14 cellular contexts compared by ENCODE assay signal in genomic region chr15:51133140-51133630, GRCh38. TPM values are rescaled to one million over a fixed set of nuclear protein-coding genes. Genes with fewer than 3 reads are reported as not detected.
DNase-seq lines count a peak whose midpoint lies in the region; ATAC-seq and TF ChIP-seq lines count a peak whose summit lies in the region.
"Had no signal": no experiment of that assay in that cellular context is flagged by ENCODE, and none has a peak within 500 bp of the region (broad histone marks: within the 10 kb centered on the region; RNA-seq: fewer than 3 reads in every experiment).

No MANE protein-coding gene starts in this region.

- H3K4me1 ChIP-seq in HCT116 (ENCODE audit: control insufficient read depth in 1 of 2, insufficient read depth in 2 of 2, low read length in 2 of 2) (peaks cover 0 to 11% of the 10 kb centered on the region in 2 experiments; a peak in 2 of 4 replicates), SK-N-SH (ENCODE audit: control insufficient read depth in 1 of 2, insufficient read depth in 2 of 2, low read depth in 1 of 2, low read length in 1 of 2) (peaks cover 3 to 4% of the 10 kb centered on the region in 2 experiments; a peak in 2 of 4 replicates), thoracic aorta (ENCODE audit: control insufficient read depth in 1 of 2, low read depth in 2 of 2) (peaks cover 17 to 19% of the 10 kb centered on the region in 2 donors), mesendoderm (ENCODE audit: control insufficient read depth, low read depth, low read length) (no peaks in the 10 kb centered on the region)
- H3K4me1 ChIP-seq: right atrium auricular region had no signal

- H2BK120ac ChIP-seq in mesendoderm (ENCODE audit: low read depth, low read length), result no peak overlapping the region

- POLR2A ChIA-PET in HCT116 (lab: Charles Lee), result no interaction called here
- POLR2A ChIA-PET in SK-N-SH (lab: Yijun Ruan, JAX), result no interaction called here

- H3K9me3 ChIP-seq in HCT116 (ENCODE audit: control insufficient read depth in 1 of 2, insufficient read depth in 1 of 2, low read depth in 1 of 2, low read length in 2 of 2) (no peaks in the 10 kb centered on the region), SK-N-SH (no peaks in the 10 kb centered on the region), thoracic aorta (no peaks in the 10 kb centered on the region)
- H3K9me3 ChIP-seq: right atrium auricular region had no signal

- H3K27ac ChIP-seq in HCT116 (ENCODE audit: low read depth, low read length), result no peak overlapping the region
- H3K27ac ChIP-seq in SK-N-SH (ENCODE audit: low read depth in 2 of 2, low read length in 1 of 2), result no peak overlapping the region
- peak overlapping the region; percentile 58 to 77 for H3K27ac ChIP-seq in thoracic aorta
- no peak overlapping the region for H3K27ac ChIP-seq in mesendoderm (ENCODE audit: low read depth, low read length)

- no peak for TF ChIP-seq EP300 in SK-N-SH (IDR thresholded peaks at IDR 0.05; ENCODE audit: borderline replicate concordance in 1 of 2, low read depth in 1 of 2, low read length in 1 of 2)

- no peak for TF ChIP-seq POLR2A in HCT116 (IDR thresholded peaks at IDR 0.05; ENCODE audit: borderline replicate concordance, extremely low read depth, insufficient read depth, insufficient read length)

- no peak overlapping the region for H3K4ac ChIP-seq in mesendoderm (ENCODE audit: low read depth, low read length)

- H3K4me3 ChIP-seq in HCT116 (replicated peaks in 1 of 2; ENCODE audit: low read depth in 1 of 2, low read length in 2 of 2) (no peak overlapping the region), SK-N-SH (ENCODE audit: low read depth in 2 of 2, low read length in 1 of 2) (peak overlapping the region in 1 of 2 experiments; percentile 47; a peak in 1 of 4 replicates), fibroblast of villous mesenchyme (ENCODE audit: low read depth, low read length) (no peak overlapping the region), thoracic aorta (peak overlapping the region; percentile 30), mesendoderm (ENCODE audit: low read length) (no peak overlapping the region)
- H3K4me3 ChIP-seq: K562, right atrium auricular region had no signal

- peaks cover 15% of the 10 kb centered on the region for H3F3A ChIP-seq in SK-N-SH (replicated peaks; ENCODE audit: insufficient read depth)

- peak; percentile 21; the same call in 1 of the 2 replicates for ATAC-seq in HCT116
- no peak for ATAC-seq in thoracic aorta (ENCODE audit: insufficient number of reproducible peaks, low FRiP score, low read depth)
- no peak for ATAC-seq in HG03521 (IDR thresholded peaks at IDR 0.05; ENCODE audit: unreplicated experiment)
- ATAC-seq in GM18907 (IDR thresholded peaks at IDR 0.05; ENCODE audit: unreplicated experiment), result no peak
- ATAC-seq: activated CD8-positive, alpha-beta memory T cell treated with anti-CD3 and anti-CD28 coated beads, Interleukin-2, amount 10 ng/mL, durations not matched to agents 7 days and 5 days had no signal

- no peak overlapping the region for H3K18ac ChIP-seq in mesendoderm (ENCODE audit: low read length)

- intact Hi-C loops in HCT116 (cut with micrococcal nuclease), result loop anchor here (1.0 kb wide), 1 partner anchor 248 kb away; no protein-coding TSS in a partner anchor

- no peak for TF ChIP-seq RAD21 in HCT116 (IDR thresholded peaks at IDR 0.05; ENCODE audit: low read depth)
- no peak for TF ChIP-seq RAD21 in SK-N-SH (IDR thresholded peaks at IDR 0.05; ENCODE audit: low read length)

- no peak overlapping the region for H3K56ac ChIP-seq in mesendoderm (ENCODE audit: low read length)

- no peak overlapping the region for H2AK5ac ChIP-seq in mesendoderm (ENCODE audit: low read length)

- H4K20me1 ChIP-seq in HCT116 (ENCODE audit: insufficient read depth), result peaks cover 3% of the 10 kb centered on the region; the same call in 1 of the 2 replicates
- no peaks in the 10 kb centered on the region for H4K20me1 ChIP-seq in SK-N-SH (ENCODE audit: insufficient read depth)

- H3K79me2 ChIP-seq in HCT116 (ENCODE audit: insufficient read depth, low read length), result no peaks in the 10 kb centered on the region
- no peaks in the 10 kb centered on the region for H3K79me2 ChIP-seq in SK-N-SH (ENCODE audit: insufficient read depth)
- no peaks in the 10 kb centered on the region for H3K79me2 ChIP-seq in mesendoderm (ENCODE audit: control insufficient read depth, insufficient read depth, low read length)

- H2AFZ ChIP-seq in HCT116 (ENCODE audit: low read depth, low read length, poor library complexity, severe bottlenecking) (no peak overlapping the region), SK-N-SH (ENCODE audit: low read depth) (no peak overlapping the region)

- RAD21 ChIA-PET in HCT116 (lab: Charles Lee; ENCODE audit: low non-redundant PET in 1 of 2, low total read pairs in 2 of 2, uncharacterized antibody in 2 of 2, unreplicated experiment in 2 of 2), result interaction anchor here in 1 of 2 experiments (0.6 kb wide), 1 partner anchor 13 kb away, joined by 3 read pairs; no protein-coding TSS in a partner anchor

- no peak for TF ChIP-seq CTCF in HCT116 (IDR thresholded peaks at IDR 0.05 in 2 of 3, conservative IDR thresholded peaks at IDR 0.05 in 1 of 3; ENCODE audit: borderline replicate concordance in 1 of 3, insufficient read depth in 1 of 3, low read depth in 2 of 3, low read length in 2 of 3)
- TF ChIP-seq CTCF in SK-N-SH (IDR thresholded peaks at IDR 0.05), result no peak
- no peak for TF ChIP-seq CTCF in fibroblast of villous mesenchyme (IDR thresholded peaks at IDR 0.05; ENCODE audit: insufficient read depth, low read depth, low read length)
- no peak for TF ChIP-seq CTCF in thoracic aorta (IDR thresholded peaks at IDR 0.05)

- H3K23ac ChIP-seq in mesendoderm (ENCODE audit: low read length), result no peak overlapping the region

- H3K9ac ChIP-seq in HCT116 (ENCODE audit: low read length) (no peak overlapping the region), SK-N-SH (no peak overlapping the region), mesendoderm (ENCODE audit: low read length) (no peak overlapping the region)

- H3K27me3 ChIP-seq in HCT116 (ENCODE audit: insufficient read depth, low read length) (no peaks in the 10 kb centered on the region), SK-N-SH (ENCODE audit: insufficient read depth) (no peaks in the 10 kb centered on the region), thoracic aorta (replicated peaks; ENCODE audit: insufficient read depth) (no peaks in the 10 kb centered on the region), mesendoderm (ENCODE audit: insufficient read depth, low read length, poor library complexity) (no peaks in the 10 kb centered on the region)
- H3K27me3 ChIP-seq: right atrium auricular region had no signal

- no peak overlapping the region for H2BK5ac ChIP-seq in mesendoderm (ENCODE audit: low read length)

- no peaks in the 10 kb centered on the region for H3K79me1 ChIP-seq in mesendoderm (ENCODE audit: low read length)

- no peak overlapping the region for H4K8ac ChIP-seq in mesendoderm (ENCODE audit: low read depth, low read length)

- BruUV-seq in HCT116 (replicated peaks; lab: Mats Ljungman, UMichigan), result no TSS peak

- no peak for DNase-seq in HCT116 (ENCODE audit: low read depth, low spot score)
- no peak for DNase-seq in SK-N-SH
- DNase-seq in fibroblast of villous mesenchyme (ENCODE audit: low read depth), result peak; percentile 32
- DNase-seq in thoracic aorta (ENCODE audit: low spot score), result no peak
- DNase-seq in NCI-H1436 treated with DMSO at 0.1 percent for 48 hours (lab: John Stamatoyannopoulos, UW), result no peak
- no peak for DNase-seq in mesendoderm
- DNase-seq: activated CD8-positive, alpha-beta memory T cell treated with anti-CD3 and anti-CD28 coated beads, Interleukin-2, amount 10 ng/mL, durations not matched to agents 7 days and 5 days; activated effector memory CD4-positive, alpha-beta T cell treated with anti-CD3 and anti-CD28 coated beads, Interleukin-2, amount 50 U/mL, for 16 hours; SHP77 had no signal

- CTCF ChIA-PET in HCT116 (lab: Charles Lee), result interaction anchor here (0.8 to 2.3 kb wide), 14 partner anchors 8 to 268 kb away, joined by 3 to 21 read pairs (median 4); no protein-coding TSS in a partner anchor
- CTCF ChIA-PET in SK-N-SH (lab: Yijun Ruan, JAX), result interaction anchor here (0.7 to 3.5 kb wide), 19 partner anchors 9 to 247 kb away, joined by 3 to 19 read pairs (median 5); no protein-coding TSS in a partner anchor

- H2BK15ac ChIP-seq in mesendoderm (replicated peaks; ENCODE audit: low read depth), result no peak overlapping the region

- H3K9me2 ChIP-seq in HCT116 (ENCODE audit: insufficient read depth) (no peaks in the 10 kb centered on the region), SK-N-SH (no peaks in the 10 kb centered on the region)

- 67% methylated on average over 5 of the region's 5 CpGs for WGBS in SK-N-SH (ENCODE audit: low lambda C conversion rate)
- WGBS in mesendoderm (ENCODE audit: extremely low coverage, insufficient coverage, low lambda C conversion rate), result no CpG with 5 or more reads among the region's 5 CpGs

- H3K36me3 ChIP-seq in HCT116 (ENCODE audit: control insufficient read depth in 1 of 2, insufficient read depth in 2 of 2, low read length in 2 of 2) (no peaks in the 10 kb centered on the region), SK-N-SH (replicated peaks in 1 of 2; ENCODE audit: control insufficient read depth in 1 of 2, insufficient read depth in 2 of 2, low read length in 1 of 2) (no peaks in the 10 kb centered on the region), thoracic aorta (no peaks in the 10 kb centered on the region), mesendoderm (ENCODE audit: control insufficient read depth, insufficient read depth, low read length) (no peaks in the 10 kb centered on the region)
- H3K36me3 ChIP-seq: right atrium auricular region had no signal

- H3K4me2 ChIP-seq in HCT116 (ENCODE audit: low read length), result no peak overlapping the region
- peak overlapping the region; percentile 20; the same call in 1 of the 2 replicates for H3K4me2 ChIP-seq in SK-N-SH
- H3K4me2 ChIP-seq in mesendoderm (ENCODE audit: low read length), result no peak overlapping the region

- no peak overlapping the region for H4K5ac ChIP-seq in mesendoderm (ENCODE audit: low read length)

TF ChIP-seq in HCT116, 20 proteins besides CTCF, POLR2A, EP300 and RAD21 (continues in another document):
- TF ChIP-seq ELF1 (IDR thresholded peaks at IDR 0.05; ENCODE audit: borderline replicate concordance, low read depth) (no peak), TCF7L2 (IDR thresholded peaks at IDR 0.05; ENCODE audit: borderline replicate concordance, extremely low read depth, insufficient read depth, insufficient read length) (no peak)

RNA-seq across cellular contexts. Expression of gene TNFAIP8L3, which starts 38.5 kb away (rescaled TPM):
- total RNA-seq in HCT116 (2021; ENCODE audit: unreplicated experiment), result 0.47 TPM
- polyA plus RNA-seq in HCT116 (2012), result 0.06 and 0.30 TPM in 2 replicates
- 0.08 and 0.13 TPM in 2 replicates for polyA plus RNA-seq in SK-N-SH (2012; rRNA removed)
- 0.14 and 0.18 TPM in 2 replicates for polyA plus RNA-seq in SK-N-SH (2012; cell fraction: cytosol; rRNA removed)
- polyA plus RNA-seq in SK-N-SH (2012; cell fraction: nucleus; rRNA removed), result 0.04 and 0.09 TPM in 2 replicates
- total RNA-seq in fibroblast of villous mesenchyme, result 0.43 and 0.64 TPM in 2 replicates
- 10 to 100 TPM; 33.3 to 42.0 TPM for total RNA-seq in thoracic aorta
- polyA plus RNA-seq in mesendoderm (2013, experiment 1 of 2), result 0.14 TPM
- polyA plus RNA-seq in mesendoderm (2013, experiment 2 of 2), result 0.13 TPM
- total RNA-seq: epithelial cell of proximal tubule, K562 had no signal

Comparison
In these comparisons a context has a peak if more than half of its experiments do, and no peak if none do; other contexts are left out.
1. H3K27ac ChIP-seq: peak in thoracic aorta (2 of 2); none in HCT116 (single experiment), SK-N-SH (0 of 2) and mesendoderm (single experiment).
2. RNA of gene TNFAIP8L3, which starts 38.5 kb away (total RNA-seq): 33.3 to 42.0 TPM in thoracic aorta; 0.47 TPM in HCT116 (single experiment) and 0.43 to 0.64 TPM in fibroblast of villous mesenchyme; every median in the first group is over 10 times any median in the second.